9 cellular contexts compared by ENCODE assay signal in the genomic region with DNA sequence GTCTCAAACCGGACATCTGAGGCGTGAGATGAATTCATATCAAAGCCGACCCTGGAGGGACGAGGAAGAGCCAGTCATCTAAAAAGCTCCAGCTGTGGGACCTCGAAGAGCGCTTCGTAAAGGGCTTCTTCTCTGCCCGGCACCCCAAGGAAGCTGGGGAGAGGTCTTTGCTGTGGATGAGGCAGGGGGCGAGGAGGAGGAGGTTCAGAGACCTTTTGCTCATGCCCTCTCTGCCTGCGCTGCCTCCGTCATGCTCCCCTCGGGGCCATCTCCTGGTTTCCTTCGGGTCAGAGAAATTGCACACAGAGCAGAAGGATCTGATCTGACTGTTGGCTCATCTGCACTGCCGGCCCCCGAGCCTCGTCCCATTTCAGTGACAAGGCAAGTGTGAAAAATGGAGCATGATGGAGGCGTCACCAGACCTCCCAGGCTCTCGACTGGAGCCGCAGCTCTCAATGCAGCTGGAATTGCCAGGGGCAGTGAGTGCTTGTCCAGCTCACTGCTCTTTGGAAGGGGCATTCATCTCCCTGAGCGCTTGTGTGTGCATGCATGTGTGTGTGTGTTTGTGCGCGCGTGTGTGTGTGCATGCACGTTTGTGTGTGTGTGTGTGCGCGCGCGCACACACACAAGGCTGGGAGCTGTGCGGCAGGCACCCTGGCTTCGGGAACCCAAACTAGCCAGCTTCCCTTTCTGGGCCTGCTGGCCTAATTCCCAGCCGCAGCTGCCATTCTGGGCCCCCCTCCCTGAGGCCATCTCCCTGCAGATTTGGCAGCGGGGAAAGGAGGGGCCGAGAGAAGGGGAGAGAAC. TPM values are rescaled to one million over a fixed set of nuclear protein-coding genes. Genes with fewer than 3 reads are reported as not detected.
DNase-seq lines count a peak whose midpoint lies in the region; ATAC-seq and TF ChIP-seq lines count a peak whose summit lies in the region.
"Had no signal": no experiment of that assay in that cellular context is flagged by ENCODE, and none has a peak within 500 bp of the region (broad histone marks: within the 10 kb centered on the region; RNA-seq: fewer than 3 reads in every experiment).

No MANE protein-coding gene starts in this region.

- DNase-seq in A673 (ENCODE audit: low spot score) (peak; percentile 34), mesothelial cell of epicardium (ENCODE audit: low spot score in 2 of 2, unreplicated experiment in 2 of 2) (no peak), cerebellar nuclear complex (lab: John Stamatoyannopoulos, UW) (no peak)
- DNase-seq in activated T-helper 2 cell treated with anti-CD3 and anti-CD28 coated beads, Interferon-gamma antibody, Interleukin-2, Interleukin-4, amounts not matched to agents 10 μg/mL and 5 μg/mL and 100 μg/mL, durations not matched to agents 14 hours and 24 hours and 36 hours (ENCODE audit: low spot score): no peak
- DNase-seq in stimulated activated CD4-positive, alpha-beta T cell treated with anti-CD3 and anti-CD28 coated beads, Interleukin-12 subunit alpha, Interleukin-12 subunit beta, amount 100 ng/mL, for 4 hours: no peak

- ATAC-seq in GM21529 (IDR thresholded peaks at IDR 0.05; ENCODE audit: unreplicated experiment): peak; percentile 7
- no peak for ATAC-seq in GM21390 (IDR thresholded peaks at IDR 0.05; ENCODE audit: unreplicated experiment)
- ATAC-seq in HG02973 (IDR thresholded peaks at IDR 0.05; ENCODE audit: unreplicated experiment): no peak

- TF ChIP-seq CTCF in A673 (conservative IDR thresholded peaks at IDR 0.05; ENCODE audit: low read depth, low read length) (no peak; the same call in 1 of the 2 replicates), mesothelial cell of epicardium (IDR thresholded peaks at IDR 0.05; ENCODE audit: unreplicated experiment) (no peak)

- H3K4me1 ChIP-seq in A673 (ENCODE audit: insufficient read depth, low read length, poor library complexity, severe bottlenecking): peaks cover 24% of the 10 kb centered on the region

- no peaks in the 10 kb centered on the region for H3K9me3 Mint-ChIP-seq in activated T-helper 2 cell treated with anti-CD3 and anti-CD28 coated beads, Interferon-gamma antibody, Interleukin-2, Interleukin-4, amounts not matched to agents 10 μg/mL and 5 μg/mL and 100 μg/mL, durations not matched to agents 14 hours and 24 hours and 36 hours
- H3K9me3 Mint-ChIP-seq in mesothelial cell of epicardium: no peaks in the 10 kb centered on the region

- no peaks in the 10 kb centered on the region for H3K36me3 Mint-ChIP-seq in activated T-helper 2 cell treated with anti-CD3 and anti-CD28 coated beads, Interferon-gamma antibody, Interleukin-2, Interleukin-4, amounts not matched to agents 10 μg/mL and 5 μg/mL and 100 μg/mL, durations not matched to agents 14 hours and 24 hours and 36 hours (ENCODE audit: low read depth)
- no peaks in the 10 kb centered on the region for H3K36me3 Mint-ChIP-seq in mesothelial cell of epicardium

- peak overlapping the region; percentile 44 for H3K4me3 ChIP-seq in A673 (ENCODE audit: low read depth, low read length, poor library complexity, severe bottlenecking)

- BruUV-seq in A673 (replicated peaks; lab: Mats Ljungman, UMichigan): no TSS peak

- no peaks in the 10 kb centered on the region for H3K36me3 ChIP-seq in A673 (ENCODE audit: insufficient read depth, low read length, poor library complexity, severe bottlenecking)
- H3K36me3 ChIP-seq: cardiac muscle cell had no signal

- POLR2A ChIA-PET in A673 (lab: Charles Lee; ENCODE audit: low non-redundant PET): interaction anchor here (0.6 to 0.8 kb wide), 2 partner anchors 30 to 339 kb away, joined by 3 to 4 read pairs; no protein-coding TSS in a partner anchor

- H3K4me1 Mint-ChIP-seq in activated T-helper 2 cell treated with anti-CD3 and anti-CD28 coated beads, Interferon-gamma antibody, Interleukin-2, Interleukin-4, amounts not matched to agents 10 μg/mL and 5 μg/mL and 100 μg/mL, durations not matched to agents 14 hours and 24 hours and 36 hours (ENCODE audit: low read depth): peaks cover 13% of the 10 kb centered on the region
- peaks cover 17% of the 10 kb centered on the region for H3K4me1 Mint-ChIP-seq in mesothelial cell of epicardium

- H3K27me3 Mint-ChIP-seq in activated T-helper 2 cell treated with anti-CD3 and anti-CD28 coated beads, Interferon-gamma antibody, Interleukin-2, Interleukin-4, amounts not matched to agents 10 μg/mL and 5 μg/mL and 100 μg/mL, durations not matched to agents 14 hours and 24 hours and 36 hours (ENCODE audit: low read depth): peaks cover 52% of the 10 kb centered on the region
- H3K27me3 Mint-ChIP-seq in mesothelial cell of epicardium (ENCODE audit: low read depth): peaks cover 53% of the 10 kb centered on the region

- CTCF ChIA-PET in A673 (lab: Charles Lee): interaction anchor here (0.6 to 1.8 kb wide), 8 partner anchors 9 to 479 kb away, joined by 4 to 13 read pairs (median 7); a partner anchor contains a TSS

- intact Hi-C loops in A673 (cut with micrococcal nuclease; ENCODE audit: unreplicated experiment): loop anchor here (5.0 kb wide), 3 partner anchors 67 to 448 kb away; a partner anchor contains a TSS
- intact Hi-C loops in activated T-helper 2 cell treated with anti-CD3 and anti-CD28 coated beads, Interferon-gamma antibody, Interleukin-2, Interleukin-4, amounts not matched to agents 10 μg/mL and 5 μg/mL and 100 μg/mL, durations not matched to agents 14 hours and 24 hours and 36 hours (cut with micrococcal nuclease): loop anchor here (1.0 to 5.0 kb wide), 2 partner anchors 37 to 463 kb away; no protein-coding TSS in a partner anchor

- no peak overlapping the region for H3K27ac Mint-ChIP-seq in activated T-helper 2 cell treated with anti-CD3 and anti-CD28 coated beads, Interferon-gamma antibody, Interleukin-2, Interleukin-4, amounts not matched to agents 10 μg/mL and 5 μg/mL and 100 μg/mL, durations not matched to agents 14 hours and 24 hours and 36 hours
- no peak overlapping the region for H3K27ac Mint-ChIP-seq in mesothelial cell of epicardium

- H3K4me3 Mint-ChIP-seq in activated T-helper 2 cell treated with anti-CD3 and anti-CD28 coated beads, Interferon-gamma antibody, Interleukin-2, Interleukin-4, amounts not matched to agents 10 μg/mL and 5 μg/mL and 100 μg/mL, durations not matched to agents 14 hours and 24 hours and 36 hours (ENCODE audit: low read depth): peak overlapping the region; percentile 27
- peak overlapping the region; percentile 73 for H3K4me3 Mint-ChIP-seq in mesothelial cell of epicardium

- H3K27me3 ChIP-seq in A673 (replicated peaks; ENCODE audit: insufficient read depth, low read depth, low read length, poor library complexity): no peaks in the 10 kb centered on the region

- H3K9me3 ChIP-seq in A673 (ENCODE audit: low read depth, low read length, poor library complexity, severe bottlenecking): no peaks in the 10 kb centered on the region

- no peak overlapping the region for H3K27ac ChIP-seq in A673 (ENCODE audit: low read depth, low read length, poor library complexity, severe bottlenecking)
- H3K27ac ChIP-seq: cardiac muscle cell had no signal

RNA-seq across cellular contexts. Expression of a gene that starts 9.2 kb away (rescaled TPM):
- total RNA-seq in A673 (2021): 1.2 and 1.6 TPM in 2 replicates
- 0.27 and 0.41 TPM in 2 replicates for total RNA-seq in activated T-helper 2 cell treated with anti-CD3 and anti-CD28 coated beads, Interferon-gamma antibody, Interleukin-2, Interleukin-4, amounts not matched to agents 10 μg/mL and 5 μg/mL and 100 μg/mL, durations not matched to agents 14 hours and 24 hours and 36 hours
- 0.43 to 1.1 TPM (median 0.55 TPM) in 3 replicates for total RNA-seq in mesothelial cell of epicardium
- total RNA-seq: cardiac muscle cell had no signal

RNA-seq across cellular contexts. Expression of a gene that starts 37.3 kb away (rescaled TPM):
- total RNA-seq in A673 (2021): 145 and 176 TPM in 2 replicates
- total RNA-seq in activated T-helper 2 cell treated with anti-CD3 and anti-CD28 coated beads, Interferon-gamma antibody, Interleukin-2, Interleukin-4, amounts not matched to agents 10 μg/mL and 5 μg/mL and 100 μg/mL, durations not matched to agents 14 hours and 24 hours and 36 hours: 136 and 142 TPM in 2 replicates
- total RNA-seq in mesothelial cell of epicardium: 174 to 192 TPM (median 190 TPM) in 3 replicates
